10 cellular contexts compared by ENCODE assay signal in genomic region chr16:50309527-50310307, GRCh38. TPM values are rescaled to one million over a fixed set of nuclear protein-coding genes. Genes with fewer than 3 reads are reported as not detected.
DNase-seq lines count a peak whose midpoint lies in the region; ATAC-seq and TF ChIP-seq lines count a peak whose summit lies in the region.
"Had no signal": no experiment of that assay in that cellular context is flagged by ENCODE, and none has a peak within 500 bp of the region (broad histone marks: within the 10 kb centered on the region; RNA-seq: fewer than 3 reads in every experiment).

No MANE protein-coding gene starts in this region.

- H3K27me3 Mint-ChIP-seq in T-helper 2 cell treated with Interferon-gamma antibody and Interleukin-4, amounts not matched to agents 5 μg/mL and 100 μg/mL, for 36 hours (ENCODE audit: low read depth): no peaks in the 10 kb centered on the region
- no peaks in the 10 kb centered on the region for H3K27me3 Mint-ChIP-seq in nephron progenitor cell (ENCODE audit: low read depth, poor library complexity)

- peak overlapping the region; percentile 31 for H3K27ac Mint-ChIP-seq in T-helper 2 cell treated with Interferon-gamma antibody and Interleukin-4, amounts not matched to agents 5 μg/mL and 100 μg/mL, for 36 hours
- H3K27ac Mint-ChIP-seq in nephron progenitor cell: no peak overlapping the region

- H3K4me2 ChIP-seq in SK-N-SH: no peak overlapping the region

- H3K4me3 Mint-ChIP-seq in T-helper 2 cell treated with Interferon-gamma antibody and Interleukin-4, amounts not matched to agents 5 μg/mL and 100 μg/mL, for 36 hours: no peak overlapping the region
- no peak overlapping the region for H3K4me3 Mint-ChIP-seq in nephron progenitor cell

- peak overlapping the region in 1 of 2 experiments; percentile 84; a peak in 2 of 4 replicates for H3K27ac ChIP-seq in SK-N-SH (ENCODE audit: low read depth in 2 of 2, low read length in 1 of 2)
- H3K27ac ChIP-seq in foreskin keratinocyte: no peak overlapping the region
- H3K27ac ChIP-seq: lower lobe of right lung had no signal

- no peak overlapping the region for H2AFZ ChIP-seq in SK-N-SH (ENCODE audit: low read depth)

- H3K79me2 ChIP-seq in SK-N-SH (ENCODE audit: insufficient read depth): no peaks in the 10 kb centered on the region

- H3K4me1 ChIP-seq in SK-N-SH (ENCODE audit: control insufficient read depth in 1 of 2, insufficient read depth in 2 of 2, low read depth in 1 of 2, low read length in 1 of 2): peaks cover 0 to 33% of the 10 kb centered on the region in 2 experiments; a peak in 1 of 4 replicates
- no peaks in the 10 kb centered on the region for H3K4me1 ChIP-seq in foreskin keratinocyte
- H3K4me1 ChIP-seq: lower lobe of right lung had no signal

- peaks cover 8% of the 10 kb centered on the region for H3K4me1 Mint-ChIP-seq in T-helper 2 cell treated with Interferon-gamma antibody and Interleukin-4, amounts not matched to agents 5 μg/mL and 100 μg/mL, for 36 hours (ENCODE audit: low read depth)
- peaks cover 9% of the 10 kb centered on the region for H3K4me1 Mint-ChIP-seq in nephron progenitor cell

- no peak for DNase-seq in T-helper 2 cell treated with Interferon-gamma antibody and Interleukin-4, amounts not matched to agents 5 μg/mL and 100 μg/mL, for 36 hours (ENCODE audit: low spot score)
- DNase-seq in T-helper 2 cell: no peak
- peak; percentile 82 for DNase-seq in SK-N-SH
- DNase-seq in foreskin keratinocyte: no peak
- DNase-seq in stimulated activated CD8-positive, alpha-beta memory T cell treated with anti-CD3 and anti-CD28 coated beads, Interleukin-4, amount 100 ng/mL, for 48 hours: peak; percentile 22
- no peak for DNase-seq in NCI-H2029 treated with DMSO at 0.1 percent for 48 hours (lab: John Stamatoyannopoulos, UW)
- no peak for DNase-seq in nephron progenitor cell
- DNase-seq: OCI-M1 had no signal

- H3K36me3 Mint-ChIP-seq in T-helper 2 cell treated with Interferon-gamma antibody and Interleukin-4, amounts not matched to agents 5 μg/mL and 100 μg/mL, for 36 hours (ENCODE audit: low read depth): peaks cover 46% of the 10 kb centered on the region
- peaks cover 17% of the 10 kb centered on the region for H3K36me3 Mint-ChIP-seq in nephron progenitor cell (ENCODE audit: low read depth)

- no peaks in the 10 kb centered on the region for H3K9me2 ChIP-seq in SK-N-SH

- TF ChIP-seq CTCF in SK-N-SH (IDR thresholded peaks at IDR 0.05) (no peak), foreskin keratinocyte (conservative IDR thresholded peaks at IDR 0.05) (no peak), nephron progenitor cell (IDR thresholded peaks at IDR 0.05) (no peak)

- TF ChIP-seq RAD21 in SK-N-SH (IDR thresholded peaks at IDR 0.05; ENCODE audit: low read length): 0 out of 2 replicates have a peak, but pooled peaks have one; percentile 5

- POLR2A ChIA-PET in SK-N-SH (lab: Yijun Ruan, JAX): interaction anchor here (0.7 to 1.4 kb wide), 3 partner anchors 12 to 64 kb away, joined by 3 to 5 read pairs (median 3); no protein-coding TSS in a partner anchor

- CTCF ChIA-PET in SK-N-SH (lab: Yijun Ruan, JAX): interaction anchor here (0.7 to 2.0 kb wide), 12 partner anchors 9 to 497 kb away, joined by 3 to 7 read pairs (median 4); partner anchors contain the start of gene ADCY7

- H3F3A ChIP-seq in SK-N-SH (replicated peaks; ENCODE audit: insufficient read depth): no peaks in the 10 kb centered on the region

- H3K36me3 ChIP-seq in SK-N-SH (replicated peaks in 1 of 2; ENCODE audit: control insufficient read depth in 1 of 2, insufficient read depth in 2 of 2, low read length in 1 of 2): peaks cover 18 to 23% of the 10 kb centered on the region in 2 experiments

- no peaks in the 10 kb centered on the region for H3K27me3 ChIP-seq in SK-N-SH (ENCODE audit: insufficient read depth)
- no peaks in the 10 kb centered on the region for H3K27me3 ChIP-seq in foreskin keratinocyte

- H3K9me3 ChIP-seq in SK-N-SH: no peaks in the 10 kb centered on the region
- H3K9me3 ChIP-seq: lower lobe of right lung had no signal

- ATAC-seq in foreskin keratinocyte (peak; percentile 42), GM19035 (IDR thresholded peaks at IDR 0.05; ENCODE audit: unreplicated experiment) (no peak)
- ATAC-seq: lower lobe of right lung had no signal

- no peak overlapping the region for H3K4me3 ChIP-seq in SK-N-SH (ENCODE audit: low read depth in 2 of 2, low read length in 1 of 2)
- H3K4me3 ChIP-seq: lower lobe of right lung had no signal

- H4K20me1 ChIP-seq in SK-N-SH (ENCODE audit: insufficient read depth): no peaks in the 10 kb centered on the region

- no peaks in the 10 kb centered on the region for H3K9me3 Mint-ChIP-seq in T-helper 2 cell treated with Interferon-gamma antibody and Interleukin-4, amounts not matched to agents 5 μg/mL and 100 μg/mL, for 36 hours
- no peaks in the 10 kb centered on the region for H3K9me3 Mint-ChIP-seq in nephron progenitor cell

- 86% methylated on average over 6 of the region's 15 CpGs for WGBS in SK-N-SH (ENCODE audit: low lambda C conversion rate)

- TF ChIP-seq EP300 in SK-N-SH (IDR thresholded peaks at IDR 0.05; ENCODE audit: borderline replicate concordance in 1 of 2, low read depth in 1 of 2, low read length in 1 of 2): peak in 1 of 2 experiments; percentile 22; a peak in 1 of 4 replicates

- no peak overlapping the region for H3K9ac ChIP-seq in SK-N-SH

TF ChIP-seq in SK-N-SH, 30 proteins besides CTCF, POLR2A, EP300 and RAD21:
- TF ChIP-seq CHD2 (IDR thresholded peaks at IDR 0.05; ENCODE audit: low read length, partially characterized antibody) (no peak), MXI1 (IDR thresholded peaks at IDR 0.05; ENCODE audit: low read depth, low read length) (peak; percentile 81)

RNA-seq across cellular contexts. Expression of gene ADCY7, which starts 43.4 kb away (rescaled TPM):
- polyA plus RNA-seq in SK-N-SH (2012; rRNA removed) (13.8 and 14.3 TPM in 2 replicates), foreskin keratinocyte (3.5 and 4.1 TPM in 2 replicates)
- polyA plus RNA-seq in SK-N-SH (2012; cell fraction: cytosol; rRNA removed): 6.6 and 11.7 TPM in 2 replicates
- polyA plus RNA-seq in SK-N-SH (2012; cell fraction: nucleus; rRNA removed): 24.3 and 32.0 TPM in 2 replicates
- 13.9 and 20.1 TPM in 2 replicates for total RNA-seq in foreskin keratinocyte

RNA-seq across cellular contexts. Expression of gene BRD7, which starts 59.1 kb away (rescaled TPM):
- polyA plus RNA-seq in SK-N-SH (2012; rRNA removed) (31.6 and 32.9 TPM in 2 replicates), foreskin keratinocyte (48.7 and 58.9 TPM in 2 replicates)
- 44.3 and 56.8 TPM in 2 replicates for polyA plus RNA-seq in SK-N-SH (2012; cell fraction: cytosol; rRNA removed)
- polyA plus RNA-seq in SK-N-SH (2012; cell fraction: nucleus; rRNA removed): 25.3 and 33.7 TPM in 2 replicates
- total RNA-seq in foreskin keratinocyte: 71.0 and 78.8 TPM in 2 replicates

Comparison
In these comparisons a context has a peak if more than half of its experiments do, and no peak if none do; other contexts are left out.
1. DNase-seq: peak in SK-N-SH (single experiment) and stimulated activated CD8-positive, alpha-beta memory T cell treated with anti-CD3 and anti-CD28 coated beads, Interleukin-4, amount 100 ng/mL, for 48 hours (single experiment); none in T-helper 2 cell treated with Interferon-gamma antibody and Interleukin-4, amounts not matched to agents 5 μg/mL and 100 μg/mL, for 36 hours (single experiment), T-helper 2 cell (0 of 5), foreskin keratinocyte (0 of 2), NCI-H2029 treated with DMSO at 0.1 percent for 48 hours (single experiment) and nephron progenitor cell (single experiment).